In genomic region chr11:68936676-68937620, GRCh38 we compare ENCODE assay signal across 30 cellular contexts. TPM values are rescaled to one million over a fixed set of nuclear protein-coding genes. Genes with fewer than 3 reads are reported as not detected.
"Had no signal": no experiment of that assay in that cellular context is flagged by ENCODE, and none has a peak within 500 bp of the region (broad histone marks: within the 10 kb centered on the region; RNA-seq: fewer than 3 reads in every experiment).

No MANE protein-coding gene starts in this region.

- H3K4me1 ChIP-seq: body of pancreas, Peyer's patch had no signal

- H3K27ac ChIP-seq: ascending aorta, body of pancreas, Peyer's patch, RWPE1 had no signal

- H3K9me3 ChIP-seq: ascending aorta, body of pancreas, Peyer's patch had no signal

- H3K36me3 Mint-ChIP-seq: activated naive CD4-positive, alpha-beta T cell treated with anti-CD3 and anti-CD28 coated beads, Interleukin-2, amount 50 U/mL, for 72 hours had no signal

- H3K4me3 ChIP-seq: ascending aorta, body of pancreas, Peyer's patch had no signal

- H3K9me3 Mint-ChIP-seq: activated B cell treated with CpG ODN at 0.5 μM for 24 hours; activated CD4-positive, alpha-beta T cell treated with anti-CD3 and anti-CD28 coated beads, Interleukin-2, amount 10 ng/mL, durations not matched to agents 24 days and 14 days; activated naive CD4-positive, alpha-beta T cell treated with anti-CD3 and anti-CD28 coated beads, Interleukin-2, amount 50 U/mL, for 72 hours; activated naive CD8-positive, alpha-beta T cell treated with anti-CD3 and anti-CD28 coated beads, Interleukin-2, amount 50 U/mL, for 24 hours; activated T-cell treated with anti-CD3 and anti-CD28 coated beads, Interleukin-2, amount 50 U/mL, for 24 hours; activated T-helper 1 cell treated with anti-CD3 and anti-CD28 coated beads, Interleukin-12 subunit alpha, Interleukin-12 subunit beta, Interleukin-2, Interleukin-4 antibody, amounts not matched to agents 30 ng/mL and 10 ng/mL and 1 ng/mL, durations not matched to agents 14 hours and 24 hours and 36 hours had no signal

- DNase-seq: activated B cell treated with CpG ODN at 0.5 μM for 24 hours; activated CD4-positive, alpha-beta T cell treated with anti-CD3 and anti-CD28 coated beads for 1 hour; activated CD4-positive, alpha-beta T cell treated with anti-CD3 and anti-CD28 coated beads, Interleukin-2, amount 10 ng/mL, durations not matched to agents 24 days and 14 days; activated CD4-positive, alpha-beta T cell treated with anti-CD3 and anti-CD28 coated beads, Interleukin-2, amount 50 U/mL, for 48 hours; activated CD8-positive, alpha-beta memory T cell treated with anti-CD3 and anti-CD28 coated beads, Interleukin-2, amount 10 ng/mL, durations not matched to agents 7 days and 5 days; activated effector memory CD4-positive, alpha-beta T cell treated with Interleukin-2 at 50 U/mL for 16 hours; activated naive CD4-positive, alpha-beta T cell; activated naive CD8-positive, alpha-beta T cell treated with anti-CD3 and anti-CD28 coated beads, Interleukin-2, amount 50 U/mL, for 24 hours; activated T-cell treated with anti-CD3 and anti-CD28 coated beads, Interleukin-2, amount 50 U/mL, for 24 hours; amniotic stem cell; body of pancreas; KBM-7; NCI-H1048; NCI-H146; NCI-H187 treated with DMSO at 0.1 percent for 48 hours; NCI-H2081 treated with DMSO at 0.1 percent for 48 hours; NCI-H446; NCI-H524; Peyer's patch; SHP77 treated with DMSO at 0.1 percent for 48 hours; T-helper 17 cell; T1000 had no signal

- H3K4me1 Mint-ChIP-seq: activated B cell treated with CpG ODN at 0.5 μM for 24 hours; activated CD4-positive, alpha-beta T cell treated with anti-CD3 and anti-CD28 coated beads, Interleukin-2, amount 10 ng/mL, durations not matched to agents 24 days and 14 days; activated CD8-positive, alpha-beta memory T cell treated with anti-CD3 and anti-CD28 coated beads, Interleukin-2, amount 10 ng/mL, durations not matched to agents 7 days and 5 days; activated naive CD8-positive, alpha-beta T cell treated with anti-CD3 and anti-CD28 coated beads, Interleukin-2, amount 50 U/mL, for 24 hours had no signal

- H3K27me3 Mint-ChIP-seq: activated B cell treated with CpG ODN at 0.5 μM for 24 hours; activated CD4-positive, alpha-beta T cell treated with anti-CD3 and anti-CD28 coated beads, Interleukin-2, amount 10 ng/mL, durations not matched to agents 24 days and 14 days; activated CD8-positive, alpha-beta memory T cell treated with anti-CD3 and anti-CD28 coated beads, Interleukin-2, amount 10 ng/mL, durations not matched to agents 7 days and 5 days; activated naive CD8-positive, alpha-beta T cell treated with anti-CD3 and anti-CD28 coated beads, Interleukin-2, amount 50 U/mL, for 24 hours; activated T-cell treated with anti-CD3 and anti-CD28 coated beads, Interleukin-2, amount 50 U/mL, for 24 hours; T-helper 17 cell had no signal

- H3K27ac Mint-ChIP-seq: activated B cell treated with CpG ODN at 0.5 μM for 24 hours; activated CD4-positive, alpha-beta T cell treated with anti-CD3 and anti-CD28 coated beads, Interleukin-2, amount 10 ng/mL, durations not matched to agents 24 days and 14 days; activated CD8-positive, alpha-beta memory T cell treated with anti-CD3 and anti-CD28 coated beads, Interleukin-2, amount 10 ng/mL, durations not matched to agents 7 days and 5 days; activated naive CD4-positive, alpha-beta T cell treated with anti-CD3 and anti-CD28 coated beads, Interleukin-2, amount 50 U/mL, for 72 hours; activated naive CD8-positive, alpha-beta T cell treated with anti-CD3 and anti-CD28 coated beads, Interleukin-2, amount 50 U/mL, for 24 hours; activated T-cell treated with anti-CD3 and anti-CD28 coated beads, Interleukin-2, amount 50 U/mL, for 24 hours; activated T-helper 1 cell treated with anti-CD3 and anti-CD28 coated beads, Interleukin-12 subunit alpha, Interleukin-12 subunit beta, Interleukin-2, Interleukin-4 antibody, amounts not matched to agents 30 ng/mL and 10 ng/mL and 1 ng/mL, durations not matched to agents 14 hours and 24 hours and 36 hours; T-helper 17 cell had no signal

- H3K4me3 Mint-ChIP-seq: activated B cell treated with CpG ODN at 0.5 μM for 24 hours; activated CD4-positive, alpha-beta T cell treated with anti-CD3 and anti-CD28 coated beads, Interleukin-2, amount 10 ng/mL, durations not matched to agents 24 days and 14 days; activated CD8-positive, alpha-beta memory T cell treated with anti-CD3 and anti-CD28 coated beads, Interleukin-2, amount 10 ng/mL, durations not matched to agents 7 days and 5 days; activated naive CD8-positive, alpha-beta T cell treated with anti-CD3 and anti-CD28 coated beads, Interleukin-2, amount 50 U/mL, for 24 hours; activated T-cell treated with anti-CD3 and anti-CD28 coated beads, Interleukin-2, amount 50 U/mL, for 24 hours; activated T-helper 1 cell treated with anti-CD3 and anti-CD28 coated beads, Interleukin-12 subunit alpha, Interleukin-12 subunit beta, Interleukin-2, Interleukin-4 antibody, amounts not matched to agents 30 ng/mL and 10 ng/mL and 1 ng/mL, durations not matched to agents 14 hours and 24 hours and 36 hours; T-helper 17 cell had no signal

- ATAC-seq: activated CD8-positive, alpha-beta memory T cell treated with anti-CD3 and anti-CD28 coated beads, Interleukin-2, amount 10 ng/mL, durations not matched to agents 7 days and 5 days; activated naive CD4-positive, alpha-beta T cell treated with anti-CD3 and anti-CD28 coated beads, Interleukin-2, amount 50 U/mL, for 72 hours; activated naive CD8-positive, alpha-beta T cell treated with anti-CD3 and anti-CD28 coated beads, Interleukin-2, amount 50 U/mL, for 24 hours; body of pancreas; T-helper 17 cell had no signal

- H3K27me3 ChIP-seq: ascending aorta, body of pancreas, Peyer's patch had no signal

RNA-seq across cellular contexts. Expression of gene MRGPRD, which starts 43.8 kb away (rescaled TPM):
- total RNA-seq: activated B cell treated with CpG ODN at 0.5 μM for 24 hours; activated CD4-positive, alpha-beta T cell treated with anti-CD3 and anti-CD28 coated beads, Interleukin-2, amount 10 ng/mL, durations not matched to agents 24 days and 14 days; activated CD8-positive, alpha-beta memory T cell treated with anti-CD3 and anti-CD28 coated beads, Interleukin-2, amount 10 ng/mL, durations not matched to agents 7 days and 5 days; activated naive CD4-positive, alpha-beta T cell treated with anti-CD3 and anti-CD28 coated beads, Interleukin-2, amount 50 U/mL, for 72 hours; activated T-helper 1 cell treated with anti-CD3 and anti-CD28 coated beads, Interleukin-12 subunit alpha, Interleukin-12 subunit beta, Interleukin-2, Interleukin-4 antibody, amounts not matched to agents 30 ng/mL and 10 ng/mL and 1 ng/mL, durations not matched to agents 14 hours and 24 hours and 36 hours; ascending aorta; body of pancreas; bronchial epithelial cell; LHCN-M2; M059J; Peyer's patch; SK-MEL-5; T-helper 17 cell had no signal
